Comparison of ENCODE assay signal across 20 cellular contexts in the genomic region with DNA sequence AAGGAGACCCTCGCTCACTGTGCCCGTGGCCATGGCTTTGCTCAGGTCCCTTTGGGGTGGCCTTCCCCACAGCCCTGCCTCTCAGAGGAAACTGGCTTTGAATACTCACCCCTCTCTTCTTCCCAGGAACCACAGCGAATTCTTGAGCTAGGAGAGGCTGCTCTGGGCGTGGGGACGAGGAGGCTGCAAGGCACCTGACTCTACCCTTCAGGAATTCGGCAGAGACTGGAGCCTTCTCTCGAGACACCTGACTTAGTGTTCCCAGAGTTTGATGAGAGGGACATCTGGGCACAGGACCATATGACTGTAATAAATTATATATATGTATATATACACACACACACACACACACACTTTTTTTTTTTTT. TPM values are rescaled to one million over a fixed set of nuclear protein-coding genes. Genes with fewer than 3 reads are reported as not detected.
DNase-seq lines count a peak whose midpoint lies in the region; ATAC-seq and TF ChIP-seq lines count a peak whose summit lies in the region.
"Had no signal": no experiment of that assay in that cellular context is flagged by ENCODE, and none has a peak within 500 bp of the region (broad histone marks: within the 10 kb centered on the region; RNA-seq: fewer than 3 reads in every experiment).

No MANE protein-coding gene starts in this region.

- H3K36me3 ChIP-seq in colonic mucosa: peaks cover 3% of the 10 kb centered on the region
- peaks cover 0 to 4% of the 10 kb centered on the region in 2 donors for H3K36me3 ChIP-seq in lung (ENCODE audit: control insufficient read depth in 2 of 2, insufficient read depth in 2 of 2, low read length in 2 of 2)
- H3K36me3 ChIP-seq: thoracic aorta had no signal

- peak overlapping the region; percentile 59 for H3K4me3 Mint-ChIP-seq in type B pancreatic cell
- H3K4me3 Mint-ChIP-seq: T-helper 17 cell had no signal

- peak; percentile 71 for DNase-seq in HPDE6-E6E7 (ENCODE audit: extremely low spot score)
- DNase-seq in colonic mucosa: no peak
- peak; percentile 71 for DNase-seq in lung (ENCODE audit: low spot score)
- DNase-seq in type B pancreatic cell (ENCODE audit: extremely low spot score, unreplicated experiment): no peak
- no peak for DNase-seq in nucleus accumbens (lab: John Stamatoyannopoulos, UW)
- no peak for DNase-seq in activated T-cell treated with anti-CD3 and anti-CD28 coated beads, Interleukin-2, amount 50 U/mL, for 48 hours
- no peak for DNase-seq in SIG-M5 treated with dmso at 0.1 percent for 504 hours (lab: John Stamatoyannopoulos, UW; ENCODE audit: unreplicated experiment)
- DNase-seq: activated naive CD4-positive, alpha-beta T cell; cortex of kidney; DND-41; head of caudate nucleus; NCI-H1417 treated with DMSO at 0.1 percent for 48 hours; stimulated activated CD4-positive, alpha-beta T cell treated with anti-CD3 and anti-CD28 coated beads, Interleukin-4, amount 100 ng/mL, for 4 hours; T-helper 17 cell had no signal

- 66 to 87% methylated on average over 6 to 7 of the region's 7 CpGs for WGBS in lung, 2 donors

- H3K4me1 Mint-ChIP-seq in type B pancreatic cell (ENCODE audit: unreplicated experiment): peaks cover 10% of the 10 kb centered on the region

- peak overlapping the region; percentile 40 to 81 for H3K9ac ChIP-seq in colonic mucosa (ENCODE audit: low read depth in 2 of 2, low read length in 2 of 2)

- no peaks in the 10 kb centered on the region for H3K9me3 Mint-ChIP-seq in type B pancreatic cell

- H3K9me3 ChIP-seq in colonic mucosa (no peaks in the 10 kb centered on the region), lung (ENCODE audit: control insufficient read depth in 2 of 2, insufficient read depth in 1 of 2, low read length in 1 of 2) (no peaks in the 10 kb centered on the region)
- H3K9me3 ChIP-seq: esophagus muscularis mucosa, thoracic aorta had no signal

- intact Hi-C loops in colonic mucosa (cut with DNase I): no loop called here

- no peak overlapping the region for H3K4me3 ChIP-seq in colonic mucosa
- H3K4me3 ChIP-seq in lung: no peak overlapping the region
- H3K4me3 ChIP-seq: esophagus muscularis mucosa, thoracic aorta had no signal

- peaks cover 5% of the 10 kb centered on the region for H3K27me3 Mint-ChIP-seq in type B pancreatic cell
- H3K27me3 Mint-ChIP-seq: T-helper 17 cell had no signal

- TF ChIP-seq CTCF in colonic mucosa (IDR thresholded peaks at IDR 0.05) (no peak), lung (IDR thresholded peaks at IDR 0.05; ENCODE audit: control extremely low read depth, extremely low read depth) (no peak), type B pancreatic cell (conservative IDR thresholded peaks at IDR 0.05) (no peak)

- H3K27ac Mint-ChIP-seq in type B pancreatic cell: peak overlapping the region; percentile 97

- peak overlapping the region; percentile 89 for H3K27ac ChIP-seq in colonic mucosa
- H3K27ac ChIP-seq in lung (ENCODE audit: low read depth in 1 of 2, low read length in 1 of 2): peak overlapping the region in 1 of 2 donors; percentile 89
- H3K27ac ChIP-seq: C4-2B, esophagus muscularis mucosa, thoracic aorta had no signal

- H3K4me1 ChIP-seq in colonic mucosa: peaks cover 32% of the 10 kb centered on the region
- H3K4me1 ChIP-seq in lung (ENCODE audit: control insufficient read depth in 2 of 2, insufficient read depth in 2 of 2, low read length in 2 of 2): peaks cover 0 to 2% of the 10 kb centered on the region in 2 donors

- ATAC-seq in lung (ENCODE audit: insufficient read depth, low FRiP score) (peak; percentile 56), GM21825 (IDR thresholded peaks at IDR 0.05; ENCODE audit: unreplicated experiment) (no peak)
- ATAC-seq: activated CD4-positive, CD25-positive, alpha-beta regulatory T cell treated with anti-CD3 and anti-CD28 coated beads, Interleukin-2, amount 50 U/mL, for 24 hours; Right ventricle myocardium inferior; T-helper 17 cell had no signal

- H3K36me3 Mint-ChIP-seq in type B pancreatic cell: no peaks in the 10 kb centered on the region

- H3K27me3 ChIP-seq in colonic mucosa: no peaks in the 10 kb centered on the region
- H3K27me3 ChIP-seq in lung (ENCODE audit: control insufficient read depth, insufficient read depth): no peaks in the 10 kb centered on the region
- H3K27me3 ChIP-seq: esophagus muscularis mucosa had no signal

RNA-seq across cellular contexts. Expression of a gene that starts 6.2 kb away (rescaled TPM):
- 100 to 1,000 TPM; 401 to 497 TPM for total RNA-seq in colonic mucosa
- total RNA-seq in lung: 100 to 1,000 TPM; 103 to 199 TPM
- polyA plus RNA-seq in lung: 100 to 1,000 TPM in 1 of 2 donors, 10 to 100 TPM in 1; 80.5 to 195 TPM
- total RNA-seq in type B pancreatic cell (ENCODE audit: low replicate concordance): 90.6 and 226 TPM in 2 replicates

RNA-seq across cellular contexts. Expression of a gene that starts 15.4 kb away (rescaled TPM):
- 10 to 100 TPM; 29.7 to 50.7 TPM for total RNA-seq in colonic mucosa
- total RNA-seq in lung: 10 to 100 TPM; 18.4 to 22.4 TPM
- 10 to 100 TPM; 20.9 to 36.5 TPM for polyA plus RNA-seq in lung
- 28.4 and 41.0 TPM in 2 replicates for total RNA-seq in type B pancreatic cell (ENCODE audit: low replicate concordance)

RNA-seq across cellular contexts. Expression of a gene that starts 16.4 kb away (rescaled TPM):
- total RNA-seq in colonic mucosa (10 to 100 TPM; 26.5 to 28.6 TPM), lung (10 to 100 TPM; 44.1 to 81.5 TPM), type B pancreatic cell (ENCODE audit: low replicate concordance) (29.5 and 31.2 TPM in 2 replicates)
- polyA plus RNA-seq in lung: 10 to 100 TPM; 22.3 to 26.1 TPM

RNA-seq across cellular contexts. Expression of a gene that starts 55.9 kb away (rescaled TPM):
- total RNA-seq in colonic mucosa (100 to 1,000 TPM; 210 to 462 TPM), lung (100 to 1,000 TPM; 194 to 197 TPM), type B pancreatic cell (ENCODE audit: low replicate concordance) (48.2 and 49.0 TPM in 2 replicates)
- 100 to 1,000 TPM in 1 of 2 donors, 10 to 100 TPM in 1; 84.5 to 141 TPM for polyA plus RNA-seq in lung

Comparison
In these comparisons a context has a peak if more than half of its experiments do, and no peak if none do; other contexts are left out.
1. DNase-seq: peak in HPDE6-E6E7 (single experiment) and lung (single experiment); none in colonic mucosa (single experiment), type B pancreatic cell (single experiment), nucleus accumbens (0 of 56), activated T-cell treated with anti-CD3 and anti-CD28 coated beads, Interleukin-2, amount 50 U/mL, for 48 hours (0 of 2) and SIG-M5 treated with dmso at 0.1 percent for 504 hours (single experiment).